8 cellular contexts compared by ENCODE assay signal in the genomic region with DNA sequence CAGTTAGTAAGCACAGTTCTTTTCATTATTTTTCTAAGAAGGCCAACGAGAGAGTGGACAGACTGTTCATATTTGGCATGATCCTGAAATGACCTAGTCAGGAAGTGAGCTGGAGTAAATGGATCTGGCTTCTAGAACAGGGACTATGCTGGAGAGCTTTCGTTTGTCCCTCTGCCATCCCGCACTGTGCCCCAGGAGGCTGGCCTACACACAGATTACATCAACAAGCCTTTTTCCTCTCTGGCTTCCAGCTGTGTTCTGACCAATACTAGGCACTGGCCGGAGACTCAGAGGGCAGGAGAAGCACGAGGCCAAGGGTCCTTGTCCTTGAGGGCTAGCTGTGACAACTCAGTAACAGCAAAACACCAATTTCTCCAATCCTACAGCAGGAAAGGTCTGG.
DNase-seq lines count a peak whose midpoint lies in the region; TF ChIP-seq lines count a peak whose summit lies in the region.
"Had no signal": no experiment of that assay in that cellular context is flagged by ENCODE, and none has a peak within 500 bp of the region (broad histone marks: within the 10 kb centered on the region; RNA-seq: fewer than 3 reads in every experiment).

No MANE protein-coding gene starts in this region.

- no peak overlapping the region for H3K27ac Mint-ChIP-seq in activated T-helper 1 cell treated with anti-CD3 and anti-CD28 coated beads, Interleukin-12 subunit alpha, Interleukin-12 subunit beta, Interleukin-2, Interleukin-4 antibody, amounts not matched to agents 30 ng/mL and 10 ng/mL and 1 ng/mL, durations not matched to agents 14 hours and 24 hours and 36 hours

- H3K9me3 ChIP-seq in MG63 (no peaks in the 10 kb centered on the region), thyroid gland (no peaks in the 10 kb centered on the region)

- no peaks in the 10 kb centered on the region for H3K27me3 Mint-ChIP-seq in activated T-helper 1 cell treated with anti-CD3 and anti-CD28 coated beads, Interleukin-12 subunit alpha, Interleukin-12 subunit beta, Interleukin-2, Interleukin-4 antibody, amounts not matched to agents 30 ng/mL and 10 ng/mL and 1 ng/mL, durations not matched to agents 14 hours and 24 hours and 36 hours (ENCODE audit: insufficient read depth)

- H3K9me3 Mint-ChIP-seq in activated T-helper 1 cell treated with anti-CD3 and anti-CD28 coated beads, Interleukin-12 subunit alpha, Interleukin-12 subunit beta, Interleukin-2, Interleukin-4 antibody, amounts not matched to agents 30 ng/mL and 10 ng/mL and 1 ng/mL, durations not matched to agents 14 hours and 24 hours and 36 hours: no peaks in the 10 kb centered on the region

- peak overlapping the region in 1 of 3 donors; percentile 10 for H3K27ac ChIP-seq in thyroid gland

- no peak for TF ChIP-seq CTCF in thyroid gland (IDR thresholded peaks at IDR 0.05)

- intact Hi-C loops in thyroid gland (cut with DNase I): no loop called here
- intact Hi-C loops in activated T-helper 1 cell treated with anti-CD3 and anti-CD28 coated beads, Interleukin-12 subunit alpha, Interleukin-12 subunit beta, Interleukin-2, Interleukin-4 antibody, amounts not matched to agents 30 ng/mL and 10 ng/mL and 1 ng/mL, durations not matched to agents 14 hours and 24 hours and 36 hours (cut with micrococcal nuclease): no loop called here

- H3K4me1 Mint-ChIP-seq in activated T-helper 1 cell treated with anti-CD3 and anti-CD28 coated beads, Interleukin-12 subunit alpha, Interleukin-12 subunit beta, Interleukin-2, Interleukin-4 antibody, amounts not matched to agents 30 ng/mL and 10 ng/mL and 1 ng/mL, durations not matched to agents 14 hours and 24 hours and 36 hours (ENCODE audit: low read depth): no peaks in the 10 kb centered on the region

- in situ Hi-C loops in ACHN (cut with HindIII; ENCODE audit: low pct_ligation_motif_present, low pct_unique_long_range_greater_than_20kb, low sequenced_read_pairs): no loop called here

- H3K4me3 Mint-ChIP-seq in activated T-helper 1 cell treated with anti-CD3 and anti-CD28 coated beads, Interleukin-12 subunit alpha, Interleukin-12 subunit beta, Interleukin-2, Interleukin-4 antibody, amounts not matched to agents 30 ng/mL and 10 ng/mL and 1 ng/mL, durations not matched to agents 14 hours and 24 hours and 36 hours: no peak overlapping the region

- DNase-seq in MG63 (peak; percentile 84), dermis blood vessel endothelial cell (peak; percentile 54), inferior parietal cortex (ENCODE audit: extremely low spot score) (peak; percentile 42), thyroid gland (peak; percentile 5 to 8), NCI-H510A (lab: John Stamatoyannopoulos, UW) (no peak), ACHN (no peak)
- DNase-seq in activated T-helper 1 cell treated with anti-CD3 and anti-CD28 coated beads, Interleukin-12 subunit alpha, Interleukin-12 subunit beta, Interleukin-2, Interleukin-4 antibody, amounts not matched to agents 30 ng/mL and 10 ng/mL and 1 ng/mL, durations not matched to agents 14 hours and 24 hours and 36 hours (ENCODE audit: low spot score): no peak
- DNase-seq: NCI-H446 treated with DMSO at 0.1 percent for 48 hours had no signal

- H3K27me3 ChIP-seq in MG63: no peaks in the 10 kb centered on the region
- no peaks in the 10 kb centered on the region for H3K27me3 ChIP-seq in thyroid gland

- H3K36me3 ChIP-seq in MG63: no peaks in the 10 kb centered on the region
- no peaks in the 10 kb centered on the region for H3K36me3 ChIP-seq in thyroid gland

- H3K36me3 Mint-ChIP-seq in activated T-helper 1 cell treated with anti-CD3 and anti-CD28 coated beads, Interleukin-12 subunit alpha, Interleukin-12 subunit beta, Interleukin-2, Interleukin-4 antibody, amounts not matched to agents 30 ng/mL and 10 ng/mL and 1 ng/mL, durations not matched to agents 14 hours and 24 hours and 36 hours (ENCODE audit: low read depth): peaks cover 2% of the 10 kb centered on the region

- no peaks in the 10 kb centered on the region for H3K4me1 ChIP-seq in thyroid gland

- 50 to 67% methylated on average over 5 of the region's 5 CpGs for WGBS in thyroid gland, 2 donors

- H3K4me3 ChIP-seq in MG63: no peak overlapping the region
- no peak overlapping the region for H3K4me3 ChIP-seq in thyroid gland (replicated peaks in 1 of 3)

- TF ChIP-seq POLR2A in thyroid gland (IDR thresholded peaks at IDR 0.05): no peak

Comparison
In these comparisons a context has a peak if more than half of its experiments do, and no peak if none do; other contexts are left out.
1. DNase-seq: peak in MG63 (single experiment), dermis blood vessel endothelial cell (single experiment), inferior parietal cortex (single experiment) and thyroid gland (2 of 2); none in NCI-H510A (single experiment), ACHN (single experiment) and activated T-helper 1 cell treated with anti-CD3 and anti-CD28 coated beads, Interleukin-12 subunit alpha, Interleukin-12 subunit beta, Interleukin-2, Interleukin-4 antibody, amounts not matched to agents 30 ng/mL and 10 ng/mL and 1 ng/mL, durations not matched to agents 14 hours and 24 hours and 36 hours (single experiment).